ENCODE assay signal across 22 cellular contexts in the genomic region with DNA sequence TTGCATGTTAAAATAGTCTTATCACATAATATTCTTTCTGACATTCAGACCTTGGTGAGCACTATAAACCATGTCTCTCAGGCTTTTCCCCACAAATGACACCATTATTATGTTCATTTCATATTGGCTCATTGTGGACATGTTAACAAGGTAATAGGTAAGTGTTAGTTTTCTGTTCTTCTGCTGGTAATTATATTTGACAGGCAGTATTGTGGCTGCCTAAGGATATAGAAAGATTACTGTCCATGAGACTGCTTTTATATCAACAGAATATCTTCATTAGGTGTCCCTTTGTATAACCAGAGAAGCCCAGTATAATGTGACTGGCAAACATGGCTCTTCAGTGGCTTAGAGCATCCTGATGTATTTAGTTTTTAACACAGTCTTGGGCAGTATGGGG.
DNase-seq lines count a peak whose midpoint lies in the region; ATAC-seq and TF ChIP-seq lines count a peak whose summit lies in the region.
"Had no signal": no experiment of that assay in that cellular context is flagged by ENCODE, and none has a peak within 500 bp of the region (broad histone marks: within the 10 kb centered on the region; RNA-seq: fewer than 3 reads in every experiment).

No MANE protein-coding gene starts in this region.

- H3K27me3 ChIP-seq in SK-N-SH (ENCODE audit: insufficient read depth): no peaks in the 10 kb centered on the region
- H3K27me3 ChIP-seq: BE2C, BLaER1 had no signal

- CTCF ChIA-PET in SK-N-SH (lab: Yijun Ruan, JAX): no interaction called here

- no peak overlapping the region for H3K4me3 ChIP-seq in SK-N-SH (ENCODE audit: low read depth in 2 of 2, low read length in 1 of 2)
- H3K4me3 ChIP-seq: BLaER1, GM12878 had no signal

- no peak overlapping the region for H3K4me2 ChIP-seq in SK-N-SH
- H3K4me2 ChIP-seq: BLaER1 had no signal

- TF ChIP-seq EP300 in SK-N-SH (IDR thresholded peaks at IDR 0.05; ENCODE audit: borderline replicate concordance in 1 of 2, low read depth in 1 of 2, low read length in 1 of 2): no peak

- no peak for ATAC-seq in SK-N-SH treated with all-trans-retinoic acid at 6 μM for 48 hours
- ATAC-seq: GM12878 had no signal

- no peaks in the 10 kb centered on the region for H3F3A ChIP-seq in SK-N-SH (replicated peaks; ENCODE audit: insufficient read depth)

- no peaks in the 10 kb centered on the region; a peak in 1 of 4 replicates for H3K4me1 ChIP-seq in SK-N-SH (ENCODE audit: control insufficient read depth in 1 of 2, insufficient read depth in 2 of 2, low read depth in 1 of 2, low read length in 1 of 2)
- H3K4me1 ChIP-seq: BE2C, BLaER1 had no signal

- H3K9me2 ChIP-seq in SK-N-SH: no peaks in the 10 kb centered on the region

- no peak for TF ChIP-seq RAD21 in SK-N-SH (IDR thresholded peaks at IDR 0.05; ENCODE audit: low read length)

- no peak for TF ChIP-seq CTCF in SK-N-SH (IDR thresholded peaks at IDR 0.05)

- POLR2A ChIA-PET in SK-N-SH (lab: Yijun Ruan, JAX): no interaction called here

- no peaks in the 10 kb centered on the region for H3K9me3 ChIP-seq in SK-N-SH
- H3K9me3 ChIP-seq: BE2C, BLaER1 had no signal

- H3K36me3 ChIP-seq in SK-N-SH (replicated peaks in 1 of 2; ENCODE audit: control insufficient read depth in 1 of 2, insufficient read depth in 2 of 2, low read length in 1 of 2): no peaks in the 10 kb centered on the region
- H3K36me3 ChIP-seq: BE2C, BLaER1 had no signal

- no peaks in the 10 kb centered on the region for H4K20me1 ChIP-seq in SK-N-SH (ENCODE audit: insufficient read depth)
- H4K20me1 ChIP-seq: BLaER1 had no signal

- no peaks in the 10 kb centered on the region for H3K79me2 ChIP-seq in SK-N-SH (ENCODE audit: insufficient read depth)

- DNase-seq in SK-N-SH: no peak
- peak; percentile 12 for DNase-seq in SK-N-DZ (ENCODE audit: low spot score)
- no peak for DNase-seq in hepatic stellate cell (ENCODE audit: low spot score)
- no peak for DNase-seq in NK-92 treated with Interleukin-12 subunit alpha and Interleukin-12 subunit beta, amount 100 ng/mL, for 24 hours (lab: John Stamatoyannopoulos, UW)
- DNase-seq: 8988T; ACHN; BE2C; C1 segment of cervical spinal cord; CD4-positive, alpha-beta memory T cell; CD4-positive, CD25-positive, alpha-beta regulatory T cell; CD8-positive, alpha-beta memory T cell; COR-L47; DMS 273 treated with DMSO at 0.1 percent for 48 hours; DMS153; DMS53; DMS79; DND-41; EL; GDM1 had no signal

- peak overlapping the region in 1 of 2 experiments; percentile 34; a peak in 1 of 4 replicates for H3K27ac ChIP-seq in SK-N-SH (ENCODE audit: low read depth in 2 of 2, low read length in 1 of 2)
- H3K27ac ChIP-seq: BLaER1 had no signal

- H2AFZ ChIP-seq in SK-N-SH (ENCODE audit: low read depth): no peak overlapping the region

- no peak overlapping the region for H3K9ac ChIP-seq in SK-N-SH
- H3K9ac ChIP-seq: BLaER1 had no signal

TF ChIP-seq in SK-N-SH, 30 proteins besides CTCF, POLR2A, EP300 and RAD21:
- TF ChIP-seq, protein P1, sequence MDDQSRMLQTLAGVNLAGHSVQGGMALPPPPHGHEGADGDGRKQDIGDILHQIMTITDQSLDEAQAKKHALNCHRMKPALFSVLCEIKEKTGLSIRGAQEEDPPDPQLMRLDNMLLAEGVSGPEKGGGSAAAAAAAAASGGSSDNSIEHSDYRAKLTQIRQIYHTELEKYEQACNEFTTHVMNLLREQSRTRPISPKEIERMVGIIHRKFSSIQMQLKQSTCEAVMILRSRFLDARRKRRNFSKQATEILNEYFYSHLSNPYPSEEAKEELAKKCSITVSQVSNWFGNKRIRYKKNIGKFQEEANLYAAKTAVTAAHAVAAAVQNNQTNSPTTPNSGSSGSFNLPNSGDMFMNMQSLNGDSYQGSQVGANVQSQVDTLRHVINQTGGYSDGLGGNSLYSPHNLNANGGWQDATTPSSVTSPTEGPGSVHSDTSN (IDR thresholded peaks at IDR 0.05): no peak
- no peak for TF ChIP-seq GABPA (IDR thresholded peaks at IDR 0.05; ENCODE audit: low read depth)
- TF ChIP-seq, protein P2, sequence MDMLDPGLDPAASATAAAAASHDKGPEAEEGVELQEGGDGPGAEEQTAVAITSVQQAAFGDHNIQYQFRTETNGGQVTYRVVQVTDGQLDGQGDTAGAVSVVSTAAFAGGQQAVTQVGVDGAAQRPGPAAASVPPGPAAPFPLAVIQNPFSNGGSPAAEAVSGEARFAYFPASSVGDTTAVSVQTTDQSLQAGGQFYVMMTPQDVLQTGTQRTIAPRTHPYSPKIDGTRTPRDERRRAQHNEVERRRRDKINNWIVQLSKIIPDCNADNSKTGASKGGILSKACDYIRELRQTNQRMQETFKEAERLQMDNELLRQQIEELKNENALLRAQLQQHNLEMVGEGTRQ (IDR thresholded peaks at IDR 0.05; ENCODE audit: borderline replicate concordance, low read depth, low read length): no peak
- TF ChIP-seq GATA2 (CRISPR knock-in tag; IDR thresholded peaks at IDR 0.05): peak; percentile 52; the same call in 1 of the 2 replicates

TF ChIP-seq in SK-N-SH treated with all-trans-retinoic acid at 6 μM for 48 hours, 23 proteins besides CTCF, POLR2A, EP300 and RAD21 (continues in another document):
- TF ChIP-seq, protein P3, sequence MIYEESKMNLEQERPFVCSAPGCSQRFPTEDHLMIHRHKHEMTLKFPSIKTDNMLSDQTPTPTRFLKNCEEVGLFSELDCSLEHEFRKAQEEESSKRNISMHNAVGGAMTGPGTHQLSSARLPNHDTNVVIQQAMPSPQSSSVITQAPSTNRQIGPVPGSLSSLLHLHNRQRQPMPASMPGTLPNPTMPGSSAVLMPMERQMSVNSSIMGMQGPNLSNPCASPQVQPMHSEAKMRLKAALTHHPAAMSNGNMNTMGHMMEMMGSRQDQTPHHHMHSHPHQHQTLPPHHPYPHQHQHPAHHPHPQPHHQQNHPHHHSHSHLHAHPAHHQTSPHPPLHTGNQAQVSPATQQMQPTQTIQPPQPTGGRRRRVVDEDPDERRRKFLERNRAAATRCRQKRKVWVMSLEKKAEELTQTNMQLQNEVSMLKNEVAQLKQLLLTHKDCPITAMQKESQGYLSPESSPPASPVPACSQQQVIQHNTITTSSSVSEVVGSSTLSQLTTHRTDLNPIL (CRISPR knock-in tag; IDR thresholded peaks at IDR 0.05; ENCODE audit: low read depth): no peak
- TF ChIP-seq ESRRG (CRISPR knock-in tag; IDR thresholded peaks at IDR 0.05): no peak
- TF ChIP-seq GLIS3 (CRISPR knock-in tag; IDR thresholded peaks at IDR 0.05): no peak
- TF ChIP-seq OSR1 (CRISPR knock-in tag; IDR thresholded peaks at IDR 0.05): no peak
- no peak for TF ChIP-seq PPARA (CRISPR knock-in tag; IDR thresholded peaks at IDR 0.05; ENCODE audit: borderline replicate concordance)
- no peak for TF ChIP-seq CSDC2 (CRISPR knock-in tag; IDR thresholded peaks at IDR 0.05)
- TF ChIP-seq ISL1 (CRISPR knock-in tag; IDR thresholded peaks at IDR 0.05): no peak
- TF ChIP-seq, protein P4, sequence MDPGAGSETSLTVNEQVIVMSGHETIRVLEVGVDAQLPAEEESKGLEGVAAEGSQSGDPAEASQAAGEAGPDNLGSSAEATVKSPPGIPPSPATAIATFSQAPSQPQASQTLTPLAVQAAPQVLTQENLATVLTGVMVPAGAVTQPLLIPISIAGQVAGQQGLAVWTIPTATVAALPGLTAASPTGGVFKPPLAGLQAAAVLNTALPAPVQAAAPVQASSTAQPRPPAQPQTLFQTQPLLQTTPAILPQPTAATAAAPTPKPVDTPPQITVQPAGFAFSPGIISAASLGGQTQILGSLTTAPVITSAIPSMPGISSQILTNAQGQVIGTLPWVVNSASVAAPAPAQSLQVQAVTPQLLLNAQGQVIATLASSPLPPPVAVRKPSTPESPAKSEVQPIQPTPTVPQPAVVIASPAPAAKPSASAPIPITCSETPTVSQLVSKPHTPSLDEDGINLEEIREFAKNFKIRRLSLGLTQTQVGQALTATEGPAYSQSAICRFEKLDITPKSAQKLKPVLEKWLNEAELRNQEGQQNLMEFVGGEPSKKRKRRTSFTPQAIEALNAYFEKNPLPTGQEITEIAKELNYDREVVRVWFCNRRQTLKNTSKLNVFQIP (CRISPR knock-in tag; IDR thresholded peaks at IDR 0.05; ENCODE audit: borderline replicate concordance, low read depth): no peak
- TF ChIP-seq BACH2 (CRISPR knock-in tag; IDR thresholded peaks at IDR 0.05; ENCODE audit: borderline replicate concordance): no peak
- TF ChIP-seq ARNTL (CRISPR knock-in tag; IDR thresholded peaks at IDR 0.05; ENCODE audit: borderline replicate concordance, low read depth): no peak
- TF ChIP-seq ZFP3 (CRISPR knock-in tag; IDR thresholded peaks at IDR 0.05): no peak
- TF ChIP-seq ZNF565 (CRISPR knock-in tag; conservative IDR thresholded peaks at IDR 0.05; ENCODE audit: low read depth): no peak
- TF ChIP-seq, protein P5, sequence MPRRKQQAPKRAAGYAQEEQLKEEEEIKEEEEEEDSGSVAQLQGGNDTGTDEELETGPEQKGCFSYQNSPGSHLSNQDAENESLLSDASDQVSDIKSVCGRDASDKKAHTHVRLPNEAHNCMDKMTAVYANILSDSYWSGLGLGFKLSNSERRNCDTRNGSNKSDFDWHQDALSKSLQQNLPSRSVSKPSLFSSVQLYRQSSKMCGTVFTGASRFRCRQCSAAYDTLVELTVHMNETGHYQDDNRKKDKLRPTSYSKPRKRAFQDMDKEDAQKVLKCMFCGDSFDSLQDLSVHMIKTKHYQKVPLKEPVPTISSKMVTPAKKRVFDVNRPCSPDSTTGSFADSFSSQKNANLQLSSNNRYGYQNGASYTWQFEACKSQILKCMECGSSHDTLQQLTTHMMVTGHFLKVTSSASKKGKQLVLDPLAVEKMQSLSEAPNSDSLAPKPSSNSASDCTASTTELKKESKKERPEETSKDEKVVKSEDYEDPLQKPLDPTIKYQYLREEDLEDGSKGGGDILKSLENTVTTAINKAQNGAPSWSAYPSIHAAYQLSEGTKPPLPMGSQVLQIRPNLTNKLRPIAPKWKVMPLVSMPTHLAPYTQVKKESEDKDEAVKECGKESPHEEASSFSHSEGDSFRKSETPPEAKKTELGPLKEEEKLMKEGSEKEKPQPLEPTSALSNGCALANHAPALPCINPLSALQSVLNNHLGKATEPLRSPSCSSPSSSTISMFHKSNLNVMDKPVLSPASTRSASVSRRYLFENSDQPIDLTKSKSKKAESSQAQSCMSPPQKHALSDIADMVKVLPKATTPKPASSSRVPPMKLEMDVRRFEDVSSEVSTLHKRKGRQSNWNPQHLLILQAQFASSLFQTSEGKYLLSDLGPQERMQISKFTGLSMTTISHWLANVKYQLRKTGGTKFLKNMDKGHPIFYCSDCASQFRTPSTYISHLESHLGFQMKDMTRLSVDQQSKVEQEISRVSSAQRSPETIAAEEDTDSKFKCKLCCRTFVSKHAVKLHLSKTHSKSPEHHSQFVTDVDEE (CRISPR knock-in tag; IDR thresholded peaks at IDR 0.05): no peak
